1 cellular context compared by ENCODE assay signal in genomic region chr12:57886590-57887363, GRCh38.
TF ChIP-seq lines count a peak whose summit lies in the region.

No MANE protein-coding gene starts in this region.

TF ChIP-seq in WTC11, 78 proteins besides CTCF, POLR2A, EP300 and RAD21 (continued from another document):
- TF ChIP-seq PREB (CRISPR knock-in tag; IDR thresholded peaks at IDR 0.05; ENCODE audit: borderline replicate concordance) = no peak
TF ChIP-seq in WTC11: peak in this region for 1.
